ENCODE assay signal across 9 cellular contexts in genomic region chr12:89244536-89244935, GRCh38.
DNase-seq lines count a peak whose midpoint lies in the region; ATAC-seq lines count a peak whose summit lies in the region.
"Had no signal": no experiment of that assay in that cellular context is flagged by ENCODE, and none has a peak within 500 bp of the region (broad histone marks: within the 10 kb centered on the region; RNA-seq: fewer than 3 reads in every experiment).

No MANE protein-coding gene starts in this region.

- H3K36me3 ChIP-seq in MG63, result no peaks in the 10 kb centered on the region

- H3K27me3 ChIP-seq in MG63, result no peaks in the 10 kb centered on the region

- intact Hi-C loops in posterior cingulate gyrus (cut with DNase I), result no loop called here

- no peak overlapping the region for H3K4me3 ChIP-seq in MG63

- peak; percentile 91 to 94 for ATAC-seq in activated T-cell treated with anti-CD3 and anti-CD28 coated beads, Interleukin-2, amount 50 U/mL, for 4 hours

- H3K27me3 Mint-ChIP-seq in activated T-cell treated with anti-CD3 and anti-CD28 coated beads, Interleukin-2, amount 50 U/mL, for 4 hours (ENCODE audit: low read depth), result no peaks in the 10 kb centered on the region

- no peaks in the 10 kb centered on the region for H3K9me3 ChIP-seq in MG63

- DNase-seq in activated T-cell treated with anti-CD3 and anti-CD28 coated beads, Interleukin-2, amount 50 U/mL, for 4 hours, result no peak
- DNase-seq in activated T-cell treated with anti-CD3 and anti-CD28 coated beads for 4 hours (no peak), NCI-H2227 treated with DMSO at 0.1 percent for 48 hours (lab: John Stamatoyannopoulos, UW) (peak; percentile 77), posterior cingulate gyrus (no peak), MG63 (no peak), activated gamma-delta T cell (lab: John Stamatoyannopoulos, UW) (no peak)
- peak; percentile 27 for DNase-seq in central memory CD4-positive, alpha-beta T cell
- peak; percentile 20 for DNase-seq in stimulated activated naive CD4-positive, alpha-beta T cell treated with Interleukin-2 at 50 U/mL for 16 hours (lab: John Stamatoyannopoulos, UW)
- DNase-seq: NCI-H446 had no signal

- no peaks in the 10 kb centered on the region for H3K36me3 Mint-ChIP-seq in activated T-cell treated with anti-CD3 and anti-CD28 coated beads, Interleukin-2, amount 50 U/mL, for 4 hours (ENCODE audit: insufficient read depth)

- H3K4me1 Mint-ChIP-seq in activated T-cell treated with anti-CD3 and anti-CD28 coated beads, Interleukin-2, amount 50 U/mL, for 4 hours (ENCODE audit: low read depth), result peaks cover 43% of the 10 kb centered on the region

- H3K9me3 Mint-ChIP-seq in activated T-cell treated with anti-CD3 and anti-CD28 coated beads, Interleukin-2, amount 50 U/mL, for 4 hours, result no peaks in the 10 kb centered on the region

- H3K4me3 Mint-ChIP-seq in activated T-cell treated with anti-CD3 and anti-CD28 coated beads, Interleukin-2, amount 50 U/mL, for 4 hours, result peak overlapping the region; percentile 27

Comparison
In these comparisons a context has a peak if more than half of its experiments do, and no peak if none do; other contexts are left out.
1. DNase-seq: peak in NCI-H2227 treated with DMSO at 0.1 percent for 48 hours (single experiment), central memory CD4-positive, alpha-beta T cell (single experiment) and stimulated activated naive CD4-positive, alpha-beta T cell treated with Interleukin-2 at 50 U/mL for 16 hours (single experiment); none in activated T-cell treated with anti-CD3 and anti-CD28 coated beads, Interleukin-2, amount 50 U/mL, for 4 hours (single experiment), activated T-cell treated with anti-CD3 and anti-CD28 coated beads for 4 hours (single experiment), posterior cingulate gyrus (0 of 10), MG63 (single experiment) and activated gamma-delta T cell (single experiment).